Comparison of ENCODE assay signal across 1 cellular context in the genomic region with DNA sequence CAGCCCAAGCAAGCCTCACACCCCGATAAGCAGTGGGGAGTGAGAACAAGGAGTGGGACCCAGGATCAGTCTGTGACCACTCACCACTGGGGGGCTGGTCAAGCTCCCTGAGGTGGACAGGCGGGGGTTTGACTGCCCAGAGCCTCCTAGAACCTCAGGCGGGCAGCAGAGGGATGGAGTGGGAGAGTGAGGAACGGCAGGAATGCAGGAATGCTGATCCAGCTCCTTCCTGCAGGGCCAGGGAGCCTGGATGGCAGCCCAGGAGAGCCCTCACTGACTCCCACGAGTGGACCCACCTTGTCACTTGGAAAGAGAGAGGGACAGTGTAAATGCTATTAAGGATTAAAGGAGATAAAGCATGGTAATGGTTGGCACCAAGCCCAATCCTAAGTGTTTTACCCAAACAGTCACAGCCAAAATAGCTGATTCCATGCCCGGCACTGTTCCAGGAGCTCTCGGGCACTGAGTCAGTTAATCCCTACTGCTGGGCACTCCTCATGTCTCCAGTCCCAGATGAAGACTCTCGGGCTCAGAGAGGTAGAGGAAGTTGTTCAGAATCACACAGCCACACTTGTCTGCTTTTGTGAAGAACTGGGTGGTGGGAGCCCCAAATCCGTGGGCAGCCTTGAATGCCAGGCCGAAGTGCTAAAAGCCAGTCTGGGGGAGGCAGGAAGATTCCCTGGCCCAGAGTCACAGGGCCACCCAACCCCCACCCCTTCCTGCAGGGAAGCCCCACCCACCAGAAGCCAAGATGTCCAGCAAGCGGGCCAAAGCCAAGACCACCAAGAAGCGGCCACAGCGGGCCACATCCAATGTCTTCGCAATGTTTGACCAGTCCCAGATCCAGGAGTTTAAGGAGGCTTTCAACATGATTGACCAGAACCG.
A peak's percentile ranks its signal among the peaks of the same experiment; 100 is the strongest.
TF ChIP-seq lines count a peak whose summit lies in the region.

No MANE protein-coding gene starts in this region.

TF ChIP-seq in K562, 482 proteins besides CTCF, POLR2A, EP300 and RAD21:
- TF ChIP-seq, protein P1, sequence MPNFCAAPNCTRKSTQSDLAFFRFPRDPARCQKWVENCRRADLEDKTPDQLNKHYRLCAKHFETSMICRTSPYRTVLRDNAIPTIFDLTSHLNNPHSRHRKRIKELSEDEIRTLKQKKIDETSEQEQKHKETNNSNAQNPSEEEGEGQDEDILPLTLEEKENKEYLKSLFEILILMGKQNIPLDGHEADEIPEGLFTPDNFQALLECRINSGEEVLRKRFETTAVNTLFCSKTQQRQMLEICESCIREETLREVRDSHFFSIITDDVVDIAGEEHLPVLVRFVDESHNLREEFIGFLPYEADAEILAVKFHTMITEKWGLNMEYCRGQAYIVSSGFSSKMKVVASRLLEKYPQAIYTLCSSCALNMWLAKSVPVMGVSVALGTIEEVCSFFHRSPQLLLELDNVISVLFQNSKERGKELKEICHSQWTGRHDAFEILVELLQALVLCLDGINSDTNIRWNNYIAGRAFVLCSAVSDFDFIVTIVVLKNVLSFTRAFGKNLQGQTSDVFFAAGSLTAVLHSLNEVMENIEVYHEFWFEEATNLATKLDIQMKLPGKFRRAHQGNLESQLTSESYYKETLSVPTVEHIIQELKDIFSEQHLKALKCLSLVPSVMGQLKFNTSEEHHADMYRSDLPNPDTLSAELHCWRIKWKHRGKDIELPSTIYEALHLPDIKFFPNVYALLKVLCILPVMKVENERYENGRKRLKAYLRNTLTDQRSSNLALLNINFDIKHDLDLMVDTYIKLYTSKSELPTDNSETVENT (CRISPR knock-in tag; IDR thresholded peaks at IDR 0.05), result no peak
- TF ChIP-seq XRCC4 (IDR thresholded peaks at IDR 0.05; ENCODE audit: extremely low read depth, insufficient read depth, insufficient read length), result no peak
- no peak for TF ChIP-seq HDAC8 (tag; IDR thresholded peaks at IDR 0.05)
- TF ChIP-seq C11orf30 (IDR thresholded peaks at IDR 0.05; ENCODE audit: low read depth), result no peak
- no peak for TF ChIP-seq ZNF282 (CRISPR knock-in tag; IDR thresholded peaks at IDR 0.05)
- TF ChIP-seq RBM25 (IDR thresholded peaks at IDR 0.05; ENCODE audit: low read depth, low read length, severe bottlenecking), result peak; percentile 36
- TF ChIP-seq STAT5B (CRISPR knock-in tag; IDR thresholded peaks at IDR 0.05), result no peak
- no peak for TF ChIP-seq U2AF1 (optimal IDR thresholded peaks at IDR 0.05; ENCODE audit: low read depth, low read length)
- no peak for TF ChIP-seq MCM3 (IDR thresholded peaks at IDR 0.05)
- no peak for TF ChIP-seq ZBTB7A (IDR thresholded peaks at IDR 0.05; ENCODE audit: borderline replicate concordance, control insufficient read depth, low read depth, low read length)
- TF ChIP-seq RBFOX2 (IDR thresholded peaks at IDR 0.05; ENCODE audit: low read depth, low read length), result no peak
- TF ChIP-seq, protein P2, sequence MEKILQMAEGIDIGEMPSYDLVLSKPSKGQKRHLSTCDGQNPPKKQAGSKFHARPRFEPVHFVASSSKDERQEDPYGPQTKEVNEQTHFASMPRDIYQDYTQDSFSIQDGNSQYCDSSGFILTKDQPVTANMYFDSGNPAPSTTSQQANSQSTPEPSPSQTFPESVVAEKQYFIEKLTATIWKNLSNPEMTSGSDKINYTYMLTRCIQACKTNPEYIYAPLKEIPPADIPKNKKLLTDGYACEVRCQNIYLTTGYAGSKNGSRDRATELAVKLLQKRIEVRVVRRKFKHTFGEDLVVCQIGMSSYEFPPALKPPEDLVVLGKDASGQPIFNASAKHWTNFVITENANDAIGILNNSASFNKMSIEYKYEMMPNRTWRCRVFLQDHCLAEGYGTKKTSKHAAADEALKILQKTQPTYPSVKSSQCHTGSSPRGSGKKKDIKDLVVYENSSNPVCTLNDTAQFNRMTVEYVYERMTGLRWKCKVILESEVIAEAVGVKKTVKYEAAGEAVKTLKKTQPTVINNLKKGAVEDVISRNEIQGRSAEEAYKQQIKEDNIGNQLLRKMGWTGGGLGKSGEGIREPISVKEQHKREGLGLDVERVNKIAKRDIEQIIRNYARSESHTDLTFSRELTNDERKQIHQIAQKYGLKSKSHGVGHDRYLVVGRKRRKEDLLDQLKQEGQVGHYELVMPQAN (IDR thresholded peaks at IDR 0.05; ENCODE audit: borderline replicate concordance), result no peak
- TF ChIP-seq FOSL1 (tag; conservative IDR thresholded peaks at IDR 0.05), result no peak
- TF ChIP-seq KDM1A (IDR thresholded peaks at IDR 0.05), result 0 out of 4 replicates have a peak, but pooled peaks of 1 of the 2 experiments have one; percentile 17
- no peak for TF ChIP-seq MYBL2 (IDR thresholded peaks at IDR 0.05; ENCODE audit: low read depth)
- no peak for TF ChIP-seq MYBL2 (CRISPR knock-in tag; IDR thresholded peaks at IDR 0.05; ENCODE audit: borderline replicate concordance)
- no peak for TF ChIP-seq NFE2 (IDR thresholded peaks at IDR 0.05; ENCODE audit: low read depth)
- TF ChIP-seq SMARCA4 (IDR thresholded peaks at IDR 0.05), result no peak
- 0 out of 2 replicates have a peak, but pooled peaks have one; percentile 17 for TF ChIP-seq BCOR (IDR thresholded peaks at IDR 0.05)
- TF ChIP-seq, protein P3, sequence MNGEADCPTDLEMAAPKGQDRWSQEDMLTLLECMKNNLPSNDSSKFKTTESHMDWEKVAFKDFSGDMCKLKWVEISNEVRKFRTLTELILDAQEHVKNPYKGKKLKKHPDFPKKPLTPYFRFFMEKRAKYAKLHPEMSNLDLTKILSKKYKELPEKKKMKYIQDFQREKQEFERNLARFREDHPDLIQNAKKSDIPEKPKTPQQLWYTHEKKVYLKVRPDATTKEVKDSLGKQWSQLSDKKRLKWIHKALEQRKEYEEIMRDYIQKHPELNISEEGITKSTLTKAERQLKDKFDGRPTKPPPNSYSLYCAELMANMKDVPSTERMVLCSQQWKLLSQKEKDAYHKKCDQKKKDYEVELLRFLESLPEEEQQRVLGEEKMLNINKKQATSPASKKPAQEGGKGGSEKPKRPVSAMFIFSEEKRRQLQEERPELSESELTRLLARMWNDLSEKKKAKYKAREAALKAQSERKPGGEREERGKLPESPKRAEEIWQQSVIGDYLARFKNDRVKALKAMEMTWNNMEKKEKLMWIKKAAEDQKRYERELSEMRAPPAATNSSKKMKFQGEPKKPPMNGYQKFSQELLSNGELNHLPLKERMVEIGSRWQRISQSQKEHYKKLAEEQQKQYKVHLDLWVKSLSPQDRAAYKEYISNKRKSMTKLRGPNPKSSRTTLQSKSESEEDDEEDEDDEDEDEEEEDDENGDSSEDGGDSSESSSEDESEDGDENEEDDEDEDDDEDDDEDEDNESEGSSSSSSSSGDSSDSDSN (IDR thresholded peaks at IDR 0.05; ENCODE audit: borderline replicate concordance in 1 of 2, low read depth in 2 of 2, low read length in 2 of 2), result no peak
- no peak for TF ChIP-seq KHSRP (IDR thresholded peaks at IDR 0.05)
- no peak for TF ChIP-seq ZNF3 (CRISPR knock-in tag; IDR thresholded peaks at IDR 0.05)
- no peak for TF ChIP-seq CC2D1A (IDR thresholded peaks at IDR 0.05)
- TF ChIP-seq GATAD2A (IDR thresholded peaks at IDR 0.05), result no peak
- no peak for TF ChIP-seq NFATC3 (IDR thresholded peaks at IDR 0.05)
- no peak for TF ChIP-seq YBX1 (IDR thresholded peaks at IDR 0.05)
- TF ChIP-seq SIRT6 (IDR thresholded peaks at IDR 0.05; ENCODE audit: low read depth, low read length), result no peak
- peak; percentile 52 for TF ChIP-seq ZFP36 (IDR thresholded peaks at IDR 0.05; ENCODE audit: low read depth, low read length, partially characterized antibody)
- TF ChIP-seq, protein P4, sequence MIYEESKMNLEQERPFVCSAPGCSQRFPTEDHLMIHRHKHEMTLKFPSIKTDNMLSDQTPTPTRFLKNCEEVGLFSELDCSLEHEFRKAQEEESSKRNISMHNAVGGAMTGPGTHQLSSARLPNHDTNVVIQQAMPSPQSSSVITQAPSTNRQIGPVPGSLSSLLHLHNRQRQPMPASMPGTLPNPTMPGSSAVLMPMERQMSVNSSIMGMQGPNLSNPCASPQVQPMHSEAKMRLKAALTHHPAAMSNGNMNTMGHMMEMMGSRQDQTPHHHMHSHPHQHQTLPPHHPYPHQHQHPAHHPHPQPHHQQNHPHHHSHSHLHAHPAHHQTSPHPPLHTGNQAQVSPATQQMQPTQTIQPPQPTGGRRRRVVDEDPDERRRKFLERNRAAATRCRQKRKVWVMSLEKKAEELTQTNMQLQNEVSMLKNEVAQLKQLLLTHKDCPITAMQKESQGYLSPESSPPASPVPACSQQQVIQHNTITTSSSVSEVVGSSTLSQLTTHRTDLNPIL (CRISPR knock-in tag; IDR thresholded peaks at IDR 0.05), result no peak
- no peak for TF ChIP-seq LARP7 (IDR thresholded peaks at IDR 0.05)
- TF ChIP-seq ZBTB17 (CRISPR knock-in tag; IDR thresholded peaks at IDR 0.05), result no peak
- TF ChIP-seq, protein P5, sequence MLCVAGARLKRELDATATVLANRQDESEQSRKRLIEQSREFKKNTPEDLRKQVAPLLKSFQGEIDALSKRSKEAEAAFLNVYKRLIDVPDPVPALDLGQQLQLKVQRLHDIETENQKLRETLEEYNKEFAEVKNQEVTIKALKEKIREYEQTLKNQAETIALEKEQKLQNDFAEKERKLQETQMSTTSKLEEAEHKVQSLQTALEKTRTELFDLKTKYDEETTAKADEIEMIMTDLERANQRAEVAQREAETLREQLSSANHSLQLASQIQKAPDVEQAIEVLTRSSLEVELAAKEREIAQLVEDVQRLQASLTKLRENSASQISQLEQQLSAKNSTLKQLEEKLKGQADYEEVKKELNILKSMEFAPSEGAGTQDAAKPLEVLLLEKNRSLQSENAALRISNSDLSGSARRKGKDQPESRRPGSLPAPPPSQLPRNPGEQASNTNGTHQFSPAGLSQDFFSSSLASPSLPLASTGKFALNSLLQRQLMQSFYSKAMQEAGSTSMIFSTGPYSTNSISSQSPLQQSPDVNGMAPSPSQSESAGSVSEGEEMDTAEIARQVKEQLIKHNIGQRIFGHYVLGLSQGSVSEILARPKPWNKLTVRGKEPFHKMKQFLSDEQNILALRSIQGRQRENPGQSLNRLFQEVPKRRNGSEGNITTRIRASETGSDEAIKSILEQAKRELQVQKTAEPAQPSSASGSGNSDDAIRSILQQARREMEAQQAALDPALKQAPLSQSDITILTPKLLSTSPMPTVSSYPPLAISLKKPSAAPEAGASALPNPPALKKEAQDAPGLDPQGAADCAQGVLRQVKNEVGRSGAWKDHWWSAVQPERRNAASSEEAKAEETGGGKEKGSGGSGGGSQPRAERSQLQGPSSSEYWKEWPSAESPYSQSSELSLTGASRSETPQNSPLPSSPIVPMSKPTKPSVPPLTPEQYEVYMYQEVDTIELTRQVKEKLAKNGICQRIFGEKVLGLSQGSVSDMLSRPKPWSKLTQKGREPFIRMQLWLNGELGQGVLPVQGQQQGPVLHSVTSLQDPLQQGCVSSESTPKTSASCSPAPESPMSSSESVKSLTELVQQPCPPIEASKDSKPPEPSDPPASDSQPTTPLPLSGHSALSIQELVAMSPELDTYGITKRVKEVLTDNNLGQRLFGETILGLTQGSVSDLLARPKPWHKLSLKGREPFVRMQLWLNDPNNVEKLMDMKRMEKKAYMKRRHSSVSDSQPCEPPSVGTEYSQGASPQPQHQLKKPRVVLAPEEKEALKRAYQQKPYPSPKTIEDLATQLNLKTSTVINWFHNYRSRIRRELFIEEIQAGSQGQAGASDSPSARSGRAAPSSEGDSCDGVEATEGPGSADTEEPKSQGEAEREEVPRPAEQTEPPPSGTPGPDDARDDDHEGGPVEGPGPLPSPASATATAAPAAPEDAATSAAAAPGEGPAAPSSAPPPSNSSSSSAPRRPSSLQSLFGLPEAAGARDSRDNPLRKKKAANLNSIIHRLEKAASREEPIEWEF (CRISPR knock-in tag; IDR thresholded peaks at IDR 0.05), result no peak
- TF ChIP-seq NFIC (IDR thresholded peaks at IDR 0.05), result peak; percentile 62
- TF ChIP-seq SMARCC2 (IDR thresholded peaks at IDR 0.05; ENCODE audit: low read depth), result no peak
